ENCODE assay signal across 8 cellular contexts in genomic region chr6:24720131-24720603, GRCh38. TPM values are rescaled to one million over a fixed set of nuclear protein-coding genes. Genes with fewer than 3 reads are reported as not detected.
DNase-seq lines count a peak whose midpoint lies in the region; ATAC-seq and TF ChIP-seq lines count a peak whose summit lies in the region.

No MANE protein-coding gene starts in this region.

- TF ChIP-seq CTCF in ascending aorta (IDR thresholded peaks at IDR 0.05) = no peak

- ATAC-seq in HG03460 (IDR thresholded peaks at IDR 0.05; ENCODE audit: unreplicated experiment) (peak; percentile 23), GM18502 (IDR thresholded peaks at IDR 0.05; ENCODE audit: poor library complexity, unreplicated experiment) (no peak)

- H3K36me3 ChIP-seq in ascending aorta (peaks cover 4 to 11% of the 10 kb centered on the region in 2 donors), iPS DF 6.9 (ENCODE audit: control insufficient read depth, insufficient read depth, low read length) (peaks cover 5% of the 10 kb centered on the region; the same call in 1 of the 2 replicates), skeletal muscle satellite cell (ENCODE audit: insufficient read depth, low read length) (peaks cover 43% of the 10 kb centered on the region)

- H3K4me1 ChIP-seq in ascending aorta = peaks cover 4 to 20% of the 10 kb centered on the region in 2 donors
- no peaks in the 10 kb centered on the region for H3K4me1 ChIP-seq in iPS DF 6.9 (ENCODE audit: control insufficient read depth, insufficient read depth, low read length)
- peaks cover 24% of the 10 kb centered on the region for H3K4me1 ChIP-seq in skeletal muscle satellite cell (ENCODE audit: control insufficient read depth, insufficient read depth, low read length)

- H3K27ac ChIP-seq in ascending aorta (peak overlapping the region; percentile 96 to 99), iPS DF 6.9 (ENCODE audit: low read length) (no peak overlapping the region)

- H3K9ac ChIP-seq in skeletal muscle satellite cell (ENCODE audit: low read depth, low read length) = peak overlapping the region; percentile 100

- H3K4me3 ChIP-seq in ascending aorta = peak overlapping the region; percentile 86 to 92
- H3K4me3 ChIP-seq in iPS DF 6.9 (ENCODE audit: low read length) = peak overlapping the region; percentile 84
- H3K4me3 ChIP-seq in skeletal muscle satellite cell (ENCODE audit: low read length) = peak overlapping the region; percentile 98

- no CpG with 5 or more reads among the region's 39 CpGs for WGBS in iPS DF 6.9 (ENCODE audit: insufficient coverage, insufficient read length)

- H3K9me3 ChIP-seq in ascending aorta = no peaks in the 10 kb centered on the region
- H3K9me3 ChIP-seq in iPS DF 6.9 (ENCODE audit: control insufficient read depth, insufficient read depth, low read length) = no peaks in the 10 kb centered on the region
- H3K9me3 ChIP-seq in skeletal muscle satellite cell (replicated peaks; ENCODE audit: low read length) = no peaks in the 10 kb centered on the region

- H3K4me2 ChIP-seq in skeletal muscle satellite cell (ENCODE audit: low read length) = peak overlapping the region; percentile 80

- intact Hi-C loops in ascending aorta (cut with DNase I) = loop anchor here (2.0 kb wide), 3 partner anchors 23 to 1403 kb away; partner anchors contain the start of genes ACOT13 and TDP2

- peak; percentile 68 for DNase-seq in EH (ENCODE audit: low read depth)
- peak; percentile 54 to 92 (median 69) for DNase-seq in T-helper 2 cell
- peak in 1 of 2 donors; percentile 82 for DNase-seq in ascending aorta (ENCODE audit: low spot score in 2 of 2)
- no peak for DNase-seq in iPS DF 6.9 (ENCODE audit: low read depth, low spot score)
- DNase-seq in pons (ENCODE audit: low spot score) = no peak

- no peaks in the 10 kb centered on the region for H3K27me3 ChIP-seq in ascending aorta
- H3K27me3 ChIP-seq in iPS DF 6.9 (ENCODE audit: control insufficient read depth, insufficient read depth, low read length) = no peaks in the 10 kb centered on the region
- no peaks in the 10 kb centered on the region for H3K27me3 ChIP-seq in skeletal muscle satellite cell (ENCODE audit: control insufficient read depth, insufficient read depth, low read length)

RNA-seq across cellular contexts. Expression of gene C6orf62, which starts 1.2 kb away (rescaled TPM):
- total RNA-seq in ascending aorta = 29.6 TPM
- total RNA-seq in skeletal muscle satellite cell (2012; rRNA removed) = 90.4 and 118 TPM in 2 replicates

RNA-seq across cellular contexts. Expression of gene ACOT13, which starts 53.3 kb away (rescaled TPM):
- total RNA-seq in ascending aorta = 3.1 TPM
- 6.3 and 6.6 TPM in 2 replicates for total RNA-seq in skeletal muscle satellite cell (2012; rRNA removed)

RNA-seq across cellular contexts. Expression of gene TDP2, which starts 53.5 kb away (rescaled TPM):
- 5.6 TPM for total RNA-seq in ascending aorta
- total RNA-seq in skeletal muscle satellite cell (2012; rRNA removed) = 21.4 and 26.6 TPM in 2 replicates

RNA-seq across cellular contexts. Expression of gene GMNN, which starts 54.6 kb away (rescaled TPM):
- total RNA-seq in ascending aorta = 8.1 TPM
- total RNA-seq in skeletal muscle satellite cell (2012; rRNA removed) = 24.6 and 35.4 TPM in 2 replicates

Comparison
In these comparisons a context has a peak if more than half of its experiments do, and no peak if none do; other contexts are left out.
1. DNase-seq: peak in EH (single experiment) and T-helper 2 cell (5 of 5); none in iPS DF 6.9 (single experiment) and pons (single experiment).
2. Peak in every context shown above with its lines, with median percentiles within 50 percentile points of each other: H3K4me3 ChIP-seq.